Comparison of ENCODE assay signal across 8 cellular contexts in the genomic region with DNA sequence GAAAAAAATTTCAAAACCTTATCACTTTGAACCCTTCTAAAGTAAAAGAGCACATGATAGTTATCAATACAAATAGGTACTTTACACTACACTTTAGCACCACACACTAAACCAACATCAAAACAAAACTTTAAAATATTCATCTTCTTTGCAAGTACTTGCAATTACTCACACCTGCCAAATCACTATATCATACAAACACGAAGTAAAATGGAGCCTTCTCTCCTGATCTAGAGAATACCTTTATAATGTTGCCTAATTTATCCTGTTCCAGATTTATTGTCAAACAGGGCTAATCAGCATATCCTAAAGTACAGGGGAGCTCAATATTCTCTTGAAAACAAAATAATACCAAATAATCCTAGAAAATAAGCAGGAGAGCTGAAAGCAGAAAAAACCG. TPM values are rescaled to one million over a fixed set of nuclear protein-coding genes. Genes with fewer than 3 reads are reported as not detected.
DNase-seq lines count a peak whose midpoint lies in the region; ATAC-seq and TF ChIP-seq lines count a peak whose summit lies in the region.

No MANE protein-coding gene starts in this region.

- peak overlapping the region in 8 of 10 donors; percentile 83 to 96 (median 90) for H3K4me3 ChIP-seq in heart right ventricle
- peak overlapping the region in 1 of 2 donors; percentile 42 for H3K4me3 ChIP-seq in ascending aorta
- peak overlapping the region; percentile 84 for H3K4me3 ChIP-seq in lower lobe of right lung
- H3K4me3 ChIP-seq in upper lobe of right lung, result peak overlapping the region; percentile 82

- DNase-seq in heart right ventricle (no peak), left ventricle myocardium superior (no peak), ascending aorta (ENCODE audit: low spot score in 2 of 2) (no peak), lower lobe of right lung (no peak), upper lobe of right lung (no peak), DMS153 treated with DMSO at 0.1 percent for 48 hours (lab: John Stamatoyannopoulos, UW; ENCODE audit: unreplicated experiment) (no peak)
- DNase-seq in stimulated activated CD8-positive, alpha-beta memory T cell treated with anti-CD3 and anti-CD28 coated beads, Interleukin-4, amount 100 ng/mL, for 48 hours, result no peak

- peaks cover 0 to 21% (median 0%) of the 10 kb centered on the region in 9 donors for H3K36me3 ChIP-seq in heart right ventricle
- peaks cover 0 to under 1% of the 10 kb centered on the region in 2 donors for H3K36me3 ChIP-seq in ascending aorta
- H3K36me3 ChIP-seq in lower lobe of right lung, result peaks cover 10% of the 10 kb centered on the region
- H3K36me3 ChIP-seq in upper lobe of right lung, result no peaks in the 10 kb centered on the region

- H3K27me3 ChIP-seq in heart right ventricle (no peaks in the 10 kb centered on the region), ascending aorta (no peaks in the 10 kb centered on the region), lower lobe of right lung (ENCODE audit: low read depth) (no peaks in the 10 kb centered on the region), upper lobe of right lung (no peaks in the 10 kb centered on the region)

- TF ChIP-seq CTCF in heart right ventricle (IDR thresholded peaks at IDR 0.05) (no peak), ascending aorta (IDR thresholded peaks at IDR 0.05) (no peak), lower lobe of right lung (IDR thresholded peaks at IDR 0.05) (no peak), upper lobe of right lung (IDR thresholded peaks at IDR 0.05) (no peak)

- H3K27ac ChIP-seq in heart right ventricle, result peak overlapping the region; percentile 85 to 100 (median 95)
- H3K27ac ChIP-seq in ascending aorta, result peak overlapping the region; percentile 79 to 97
- peak overlapping the region; percentile 93 for H3K27ac ChIP-seq in lower lobe of right lung
- H3K27ac ChIP-seq in upper lobe of right lung, result peak overlapping the region; percentile 91

- H3K9me3 ChIP-seq in heart right ventricle (no peaks in the 10 kb centered on the region), ascending aorta (no peaks in the 10 kb centered on the region), lower lobe of right lung (no peaks in the 10 kb centered on the region), upper lobe of right lung (no peaks in the 10 kb centered on the region)

- no peak for ATAC-seq in heart right ventricle
- ATAC-seq in left ventricle myocardium superior, result no peak
- ATAC-seq in lower lobe of right lung, result no peak
- ATAC-seq in upper lobe of right lung, result no peak
- no peak for ATAC-seq in HG02678 (IDR thresholded peaks at IDR 0.05; ENCODE audit: unreplicated experiment)

- H3K4me1 ChIP-seq in heart right ventricle (peaks cover 3 to 79% (median 54%) of the 10 kb centered on the region in 9 donors), ascending aorta (peaks cover 3 to 31% of the 10 kb centered on the region in 2 donors), lower lobe of right lung (peaks cover 72% of the 10 kb centered on the region), upper lobe of right lung (peaks cover 24% of the 10 kb centered on the region)

- 29 to 36% methylated on average over 2 of the region's 2 CpGs for WGBS in heart right ventricle, 2 donors

- intact Hi-C loops in heart right ventricle (cut with DNase I) (loop anchor here in 8 of 10 donors (5.0 to 10.0 kb wide), 4 partner anchors 34 to 56 kb away; a partner anchor contains a TSS), left ventricle myocardium superior (cut with micrococcal nuclease) (no loop called here), ascending aorta (cut with DNase I) (loop anchor here (5.0 kb wide), 2 partner anchors 49 to 1349 kb away; a partner anchor contains a TSS), lower lobe of right lung (cut with DNase I) (no loop called here), upper lobe of right lung (cut with DNase I) (no loop called here)

RNA-seq across cellular contexts. Expression of a gene that starts 3.0 kb away (rescaled TPM):
- 10 to 100 TPM; 16.2 to 37.4 (median 22.2) TPM for total RNA-seq in heart right ventricle
- 10 to 100 TPM in 1 of 2 donors, 1 to 10 TPM in 1; 9.4 to 30.0 TPM for polyA plus RNA-seq in heart right ventricle
- 23.3 TPM for total RNA-seq in left ventricle myocardium superior
- total RNA-seq in ascending aorta, result 47.8 TPM
- 221 TPM for total RNA-seq in lower lobe of right lung
- total RNA-seq in upper lobe of right lung, result 220 TPM

RNA-seq across cellular contexts. Expression of a gene that starts 56.7 kb away (rescaled TPM):
- 10 to 100 TPM; 11.6 to 17.0 (median 13.9) TPM for total RNA-seq in heart right ventricle
- polyA plus RNA-seq in heart right ventricle, result 10 to 100 TPM; 12.4 to 20.9 TPM
- 13.8 TPM for total RNA-seq in left ventricle myocardium superior
- 11.0 TPM for total RNA-seq in ascending aorta
- 28.9 TPM for total RNA-seq in lower lobe of right lung
- 25.0 TPM for total RNA-seq in upper lobe of right lung

Comparison
In these comparisons a context has a peak if more than half of its experiments do, and no peak if none do; other contexts are left out.
1. intact Hi-C loops: an anchor here in heart right ventricle (5.0 to 10.0 kb wide) and ascending aorta (5.0 kb wide); none called in left ventricle myocardium superior, lower lobe of right lung and upper lobe of right lung.